Comparison of ENCODE assay signal across 22 cellular contexts in genomic region chr16:85156869-85157268, GRCh38. TPM values are rescaled to one million over a fixed set of nuclear protein-coding genes. Genes with fewer than 3 reads are reported as not detected.
DNase-seq lines count a peak whose midpoint lies in the region; ATAC-seq, FAIRE-seq and TF ChIP-seq lines count a peak whose summit lies in the region.
"Had no signal": no experiment of that assay in that cellular context is flagged by ENCODE, and none has a peak within 500 bp of the region (broad histone marks: within the 10 kb centered on the region; RNA-seq: fewer than 3 reads in every experiment).

No MANE protein-coding gene starts in this region.

- H3K36me3 Mint-ChIP-seq in immature natural killer cell, result no peaks in the 10 kb centered on the region

- CTCF ChIA-PET in HepG2 (lab: Yijun Ruan, JAX; ENCODE audit: low intra/inter-chr PET ratio, low total read pairs) (no interaction called here), IMR-90 (lab: Yijun Ruan, JAX) (interaction anchor here (0.6 kb wide), 1 partner anchor 19 kb away, joined by 3 read pairs; no protein-coding TSS in a partner anchor), PC-9 (lab: Charles Lee) (no interaction called here)

- TF ChIP-seq EP300 in HepG2 (IDR thresholded peaks at IDR 0.05; ENCODE audit: low read depth in 2 of 2, low read length in 2 of 2), result no peak
- TF ChIP-seq EP300 in HepG2 (CRISPR knock-in tag; IDR thresholded peaks at IDR 0.05; ENCODE audit: borderline replicate concordance), result no peak

- intact Hi-C loops in HepG2 (cut with micrococcal nuclease; ENCODE audit: unreplicated experiment) (no loop called here), right lobe of liver (cut with DNase I) (no loop called here), IMR-90 (cut with micrococcal nuclease) (no loop called here), PC-9 (cut with micrococcal nuclease; ENCODE audit: unreplicated experiment) (no loop called here)

- H3K9me1 ChIP-seq in IMR-90 (ENCODE audit: insufficient read depth, low read length), result peaks cover 3% of the 10 kb centered on the region; the same call in 1 of the 2 replicates

- H3K79me1 ChIP-seq in IMR-90 (ENCODE audit: low read depth in 1 of 2, low read length in 2 of 2), result no peaks in the 10 kb centered on the region

- H3K9me3 ChIP-seq in HepG2 (ENCODE audit: low read length) (no peaks in the 10 kb centered on the region), right lobe of liver (no peaks in the 10 kb centered on the region), IMR-90 (ENCODE audit: control insufficient read depth, insufficient read depth, low read length) (no peaks in the 10 kb centered on the region), osteoblast (ENCODE audit: low read depth, low read length) (no peaks in the 10 kb centered on the region), PC-9 (ENCODE audit: insufficient read depth, low read depth) (no peaks in the 10 kb centered on the region)
- H3K9me3 ChIP-seq: A549; BLaER1 treated with 17β-estradiol and CSF1 and Interleukin-3, amounts not matched to agents 10 nM and 100 nM; Peyer's patch had no signal

- H2BK20ac ChIP-seq in IMR-90 (ENCODE audit: low read depth, low read length), result no peak overlapping the region

- peak overlapping the region; percentile 27 for H2BK5ac ChIP-seq in IMR-90 (ENCODE audit: low read depth, low read length, poor library complexity, severe bottlenecking)

- TF ChIP-seq POLR2A in HepG2 (IDR thresholded peaks at IDR 0.05; ENCODE audit: insufficient read depth in 1 of 2, low read depth in 2 of 2, low read length in 2 of 2) (no peak), right lobe of liver (IDR thresholded peaks at IDR 0.05) (no peak), IMR-90 (IDR thresholded peaks at IDR 0.05; ENCODE audit: low read depth, low read length) (no peak)

- H2AK9ac ChIP-seq in IMR-90 (replicated peaks; ENCODE audit: low read depth, low read length, poor library complexity), result no peak overlapping the region

- H3K56ac ChIP-seq in IMR-90 (ENCODE audit: extremely low read depth, insufficient read depth, low read length), result no peak overlapping the region

- H4K91ac ChIP-seq in IMR-90 (ENCODE audit: insufficient read depth, low read depth, low read length), result no peak overlapping the region

- H2BK15ac ChIP-seq in IMR-90 (ENCODE audit: low read depth, low read length), result no peak overlapping the region

- H3K27ac ChIP-seq in HepG2 (ENCODE audit: extremely low read length, insufficient read depth, low read length) (no peak overlapping the region), right lobe of liver (no peak overlapping the region), IMR-90 (ENCODE audit: insufficient read depth, low read length) (no peak overlapping the region), osteoblast (ENCODE audit: low read depth, low read length) (no peak overlapping the region), PC-9 (no peak overlapping the region)
- H3K27ac ChIP-seq: A549, HL-60 had no signal

- no peak for TF ChIP-seq CTCF in HepG2 (CRISPR knock-in tag; IDR thresholded peaks at IDR 0.05)
- no peak for TF ChIP-seq CTCF in right lobe of liver (IDR thresholded peaks at IDR 0.05)
- TF ChIP-seq CTCF in IMR-90 (conservative IDR thresholded peaks at IDR 0.05; ENCODE audit: low read depth, low read length), result no peak
- no peak for TF ChIP-seq CTCF in osteoblast (IDR thresholded peaks at IDR 0.05; ENCODE audit: extremely low read depth, low read depth, low read length)
- TF ChIP-seq CTCF in PC-9 (conservative IDR thresholded peaks at IDR 0.05), result no peak

- POLR2A ChIA-PET in HepG2 (lab: Yijun Ruan, JAX), result interaction anchor here (4.5 kb wide), 1 partner anchor 16 kb away, joined by 293 read pairs; no protein-coding TSS in a partner anchor
- POLR2A ChIA-PET in IMR-90 (lab: Charles Lee; ENCODE audit: unreplicated experiment), result no interaction called here
- POLR2A ChIA-PET in PC-9 (lab: Charles Lee; ENCODE audit: unreplicated experiment), result no interaction called here

- H3K9ac ChIP-seq in HepG2 (ENCODE audit: insufficient read depth, low read depth, low read length) (no peak overlapping the region), IMR-90 (ENCODE audit: low read depth, low read length) (no peak overlapping the region)

- no peak overlapping the region for H3K23ac ChIP-seq in IMR-90 (ENCODE audit: low read depth, low read length)

- H3F3A ChIP-seq in PC-9 (ENCODE audit: insufficient read depth, low read depth), result no peaks in the 10 kb centered on the region

- H3K4me1 Mint-ChIP-seq in immature natural killer cell, result peaks cover 14 to 16% of the 10 kb centered on the region in 2 donors

- DNase-seq in HepG2 (ENCODE audit: low spot score) (no peak), right lobe of liver (no peak), IMR-90 (no peak), immature natural killer cell (no peak), osteoblast (ENCODE audit: insufficient read length, low spot score, missing footprints) (peak; percentile 14), PC-9 (no peak), NCI-H1105 (lab: John Stamatoyannopoulos, UW) (no peak), NCI-H2029 treated with DMSO at 0.1 percent for 48 hours (lab: John Stamatoyannopoulos, UW) (no peak)
- DNase-seq: DMS79, H7, MM.1S, NCI-H1092, NCI-H146, NCI-H2081 treated with DMSO at 0.1 percent for 48 hours, Peyer's patch had no signal

- H2AK5ac ChIP-seq in IMR-90 (ENCODE audit: low read depth, low read length), result no peak overlapping the region

- ATAC-seq in HepG2 (no peak), right lobe of liver (no peak), IMR-90 (ENCODE audit: low read depth) (no peak)
- ATAC-seq: A549 had no signal

- no peak overlapping the region for H3K4me3 ChIP-seq in HepG2 (replicated peaks in 1 of 3; ENCODE audit: insufficient read depth in 1 of 3, low read depth in 2 of 3, low read length in 3 of 3)
- no peak overlapping the region for H3K4me3 ChIP-seq in right lobe of liver
- H3K4me3 ChIP-seq in IMR-90 (ENCODE audit: insufficient read depth, low read depth, low read length), result no peak overlapping the region
- H3K4me3 ChIP-seq in osteoblast (ENCODE audit: insufficient read depth, low read length), result no peak overlapping the region
- H3K4me3 ChIP-seq in PC-9, result no peak overlapping the region
- H3K4me3 ChIP-seq: A549 had no signal

- H3K9me3 Mint-ChIP-seq in immature natural killer cell, result no peaks in the 10 kb centered on the region

- H4K5ac ChIP-seq in IMR-90 (ENCODE audit: low read depth, low read length), result no peak overlapping the region

- H3K14ac ChIP-seq in IMR-90 (replicated peaks; ENCODE audit: low read depth, low read length), result no peak overlapping the region

- no peaks in the 10 kb centered on the region for H3K9me2 ChIP-seq in PC-9 (ENCODE audit: insufficient read depth)

- H2BK120ac ChIP-seq in IMR-90 (ENCODE audit: low read depth, low read length), result no peak overlapping the region

- no peaks in the 10 kb centered on the region for H3K36me3 ChIP-seq in HepG2 (replicated peaks in 1 of 2; ENCODE audit: control insufficient read depth in 1 of 2, insufficient read depth in 2 of 2, low read length in 2 of 2)
- H3K36me3 ChIP-seq in right lobe of liver, result no peaks in the 10 kb centered on the region
- no peaks in the 10 kb centered on the region for H3K36me3 ChIP-seq in IMR-90 (ENCODE audit: control insufficient read depth, insufficient read depth, low read length)
- H3K36me3 ChIP-seq in osteoblast (ENCODE audit: insufficient read depth, low read length), result no peaks in the 10 kb centered on the region
- H3K36me3 ChIP-seq in PC-9 (ENCODE audit: low read depth), result no peaks in the 10 kb centered on the region
- H3K36me3 ChIP-seq: BLaER1 treated with 17β-estradiol and CSF1 and Interleukin-3, amounts not matched to agents 10 nM and 100 nM; Peyer's patch had no signal

- H3K27me3 ChIP-seq in HepG2 (ENCODE audit: control insufficient read depth in 1 of 2, insufficient read depth in 2 of 2, low read length in 2 of 2) (peaks cover 0 to 1% of the 10 kb centered on the region in 2 experiments; a peak in 1 of 5 replicates), right lobe of liver (no peaks in the 10 kb centered on the region), IMR-90 (ENCODE audit: control insufficient read depth, insufficient read depth, low read length) (no peaks in the 10 kb centered on the region; the same call in 1 of the 2 replicates), osteoblast (ENCODE audit: insufficient read depth, low read length) (no peaks in the 10 kb centered on the region), PC-9 (ENCODE audit: insufficient read depth, low read depth) (no peaks in the 10 kb centered on the region; the same call in 1 of the 2 replicates)
- H3K27me3 ChIP-seq: BLaER1 treated with 17β-estradiol and CSF1 and Interleukin-3, amounts not matched to agents 10 nM and 100 nM; Peyer's patch had no signal

- peak overlapping the region; percentile 96 for H3K4me2 ChIP-seq in HepG2 (ENCODE audit: low read depth, low read length)
- H3K4me2 ChIP-seq in IMR-90 (ENCODE audit: low read depth, low read length), result no peak overlapping the region
- no peak overlapping the region for H3K4me2 ChIP-seq in osteoblast (ENCODE audit: insufficient read depth, low read length)
- H3K4me2 ChIP-seq in PC-9, result no peak overlapping the region
- H3K4me2 ChIP-seq: A549 had no signal

- peaks cover 0 to 2% (median 1%) of the 10 kb centered on the region in 3 donors for H3K27me3 Mint-ChIP-seq in immature natural killer cell (ENCODE audit: low read depth in 3 of 3)

- H3K79me2 ChIP-seq in HepG2 (ENCODE audit: insufficient read depth, low read length) (no peaks in the 10 kb centered on the region), osteoblast (ENCODE audit: insufficient read depth, low read length) (no peaks in the 10 kb centered on the region), PC-9 (ENCODE audit: low read depth) (no peaks in the 10 kb centered on the region)

- H3K4me3 Mint-ChIP-seq in immature natural killer cell, result peak overlapping the region in 3 of 5 donors; percentile 5 to 71 (median 24)

- in situ Hi-C loops in HepG2 (cut with HindIII; ENCODE audit: extremely low pct_ligation_motif_present, low pct_unique_long_range_greater_than_20kb) (loop anchor here (10.0 kb wide), 1 partner anchor 58 kb away; no protein-coding TSS in a partner anchor), IMR-90 (cut with MboI; ENCODE audit: low sequenced_read_pairs) (no loop called here)

- no peak overlapping the region for H3K18ac ChIP-seq in IMR-90 (ENCODE audit: low read depth, low read length)

- peak overlapping the region in 4 of 6 donors; percentile 0 to 37 (median 26) for H3K27ac Mint-ChIP-seq in immature natural killer cell

- no peak overlapping the region for H4K8ac ChIP-seq in IMR-90 (ENCODE audit: low read depth in 2 of 2, low read length in 2 of 2)

- no TSS peak for BruUV-seq in HepG2 (replicated peaks; lab: Mats Ljungman, UMichigan)
- BruUV-seq in IMR-90 (replicated peaks; lab: Mats Ljungman, UMichigan), result no TSS peak
- BruUV-seq in PC-9 (replicated peaks; lab: Mats Ljungman, UMichigan), result no TSS peak

- peaks cover 75% of the 10 kb centered on the region for H3K4me1 ChIP-seq in HepG2 (ENCODE audit: insufficient read depth, low read length)
- peaks cover 0 to 25% (median 12%) of the 10 kb centered on the region in 4 donors for H3K4me1 ChIP-seq in right lobe of liver
- H3K4me1 ChIP-seq in IMR-90 (ENCODE audit: control insufficient read depth, insufficient read depth, low read length), result peaks cover 17% of the 10 kb centered on the region
- peaks cover 9% of the 10 kb centered on the region for H3K4me1 ChIP-seq in osteoblast (ENCODE audit: insufficient read depth, low read length)
- H3K4me1 ChIP-seq in PC-9 (replicated peaks; ENCODE audit: insufficient read depth), result no peaks in the 10 kb centered on the region

- dilution Hi-C loops in IMR-90 (cut with HindIII; ENCODE audit: low sequenced_read_pairs, unreplicated experiment), result no loop called here

- H4K20me1 ChIP-seq in HepG2 (ENCODE audit: insufficient read depth, low read length) (no peaks in the 10 kb centered on the region), IMR-90 (ENCODE audit: insufficient read depth, low read length) (no peaks in the 10 kb centered on the region), osteoblast (ENCODE audit: insufficient read depth, low read length) (no peaks in the 10 kb centered on the region), PC-9 (ENCODE audit: insufficient read depth) (no peaks in the 10 kb centered on the region)
- H4K20me1 ChIP-seq: BLaER1 treated with 17β-estradiol and CSF1 and Interleukin-3, amounts not matched to agents 10 nM and 100 nM had no signal

- no peak for TF ChIP-seq RAD21 in HepG2 (CRISPR knock-in tag; IDR thresholded peaks at IDR 0.05)
- TF ChIP-seq RAD21 in IMR-90 (IDR thresholded peaks at IDR 0.05; ENCODE audit: low read length), result no peak

- FAIRE-seq in HepG2 (lab: Jason Lieb, UNC), result no peak
- FAIRE-seq: A549 had no signal

- H2AFZ ChIP-seq in HepG2 (ENCODE audit: low read length), result no peak overlapping the region
- no peak overlapping the region for H2AFZ ChIP-seq in IMR-90 (replicated peaks; ENCODE audit: low read length, poor library complexity)
- no peak overlapping the region for H2AFZ ChIP-seq in osteoblast (ENCODE audit: low read length)
- no peak overlapping the region for H2AFZ ChIP-seq in PC-9

- no peak overlapping the region for H3K4ac ChIP-seq in IMR-90 (ENCODE audit: low read depth, low read length)

RNA-seq across cellular contexts. Expression of gene CIBAR2, which starts 44.6 kb away (rescaled TPM):
- not detected in 2 replicates for total RNA-seq in HepG2 (2016; rRNA removed; fragmentation: Illumina TruSeq; extraction: Trizol)
- total RNA-seq in HepG2 (2016; cell fraction: cytosol; rRNA removed; fragmentation: Illumina TruSeq; extraction: Trizol; ENCODE audit: low read depth), result not detected in 2 replicates
- not detected in 2 replicates for total RNA-seq in HepG2 (2016; cell fraction: insoluble cytoplasmic fraction; rRNA removed; fragmentation: Illumina TruSeq; extraction: Trizol)
- not detected in 2 replicates for total RNA-seq in HepG2 (2016; cell fraction: membrane; rRNA removed; fragmentation: Illumina TruSeq; extraction: Trizol)
- total RNA-seq in HepG2 (2016; cell fraction: nucleus; rRNA removed; fragmentation: Illumina TruSeq; extraction: Trizol), result not detected in 2 replicates
- polyA plus RNA-seq in HepG2 (2011; rRNA removed), result not detected in 2 replicates
- not detected in 2 replicates for polyA plus RNA-seq in HepG2 (2011; cell fraction: cytosol; rRNA removed)
- not detected in 2 replicates for polyA plus RNA-seq in HepG2 (2011; cell fraction: nucleus; rRNA removed)
- polyA plus RNA-seq in HepG2 (2012), result not detected in 2 replicates
- not detected in 2 replicates for polyA plus RNA-seq in HepG2 (2016; cell fraction: cytosol; fragmentation: Illumina TruSeq; extraction: Trizol; ENCODE audit: low read depth)
- polyA plus RNA-seq in HepG2 (2016; cell fraction: insoluble cytoplasmic fraction; fragmentation: Illumina TruSeq; extraction: Trizol; ENCODE audit: low read depth), result not detected in 2 replicates
- not detected in 2 replicates for polyA plus RNA-seq in HepG2 (2016; cell fraction: membrane; fragmentation: Illumina TruSeq; extraction: Trizol; ENCODE audit: low read depth)
- polyA plus RNA-seq in HepG2 (2016; cell fraction: nucleus; fragmentation: Illumina TruSeq; extraction: Trizol; ENCODE audit: insufficient read depth, low read depth), result not detected in 2 replicates
- not detected in 2 replicates for polyA minus RNA-seq in HepG2 (2011; rRNA and poly(A)+ RNA removed; ENCODE audit: low replicate concordance)
- polyA minus RNA-seq in HepG2 (2011; cell fraction: cytosol; rRNA and poly(A)+ RNA removed), result not detected in 2 replicates
- not detected in 2 replicates for polyA minus RNA-seq in HepG2 (2011; cell fraction: nucleus; rRNA and poly(A)+ RNA removed)
- total RNA-seq in right lobe of liver, result not detected
- total RNA-seq in IMR-90 (2012; rRNA removed), result 0.18 TPM in 1 of 2 replicates, not detected in the other
- polyA plus RNA-seq in IMR-90 (2012; rRNA removed), result 0.16 and 0.24 TPM in 2 replicates
- not detected in 2 replicates for polyA plus RNA-seq in IMR-90 (2012; cell fraction: cytosol; rRNA removed)
- polyA plus RNA-seq in IMR-90 (2012; cell fraction: nucleus; rRNA removed; ENCODE audit: low replicate concordance), result 2.0 and 3.7 TPM in 2 replicates
- polyA plus RNA-seq in immature natural killer cell, result under 1 TPM in 1 of 3 donors, not detected in 2; 0.71 TPM
- total RNA-seq in osteoblast, result under 0.01 TPM in 1 of 2 replicates, not detected in the other
- not detected in 2 replicates for total RNA-seq in PC-9 (2021)
- total RNA-seq: H7, HT1080, LHCN-M2, NCI-H460, Peyer's patch, SK-MEL-5 had no signal
- polyA plus RNA-seq: A549 had no signal
